ENCODE assay signal across 1 cellular context in genomic region chrX:120468825-120469525, GRCh38.
A peak's percentile ranks its signal among the peaks of the same experiment; 100 is the strongest.
TF ChIP-seq lines count a peak whose summit lies in the region.

Gene LAMP2, minus strand, starts transcription at chrX:120469296. Its CDS starts 127 bp downstream, at chrX:120469169.

TF ChIP-seq in HepG2, 621 proteins besides CTCF, POLR2A, EP300 and RAD21 (continued from another document and continues in another):
- TF ChIP-seq PRDM4 (CRISPR knock-in tag; IDR thresholded peaks at IDR 0.05; ENCODE audit: borderline replicate concordance) (no peak), CERS6 (CRISPR knock-in tag; IDR thresholded peaks at IDR 0.05) (no peak), CEBPB (IDR thresholded peaks at IDR 0.05; ENCODE audit: borderline replicate concordance, low read depth, low read length) (no peak), PHF8 (CRISPR knock-in tag; IDR thresholded peaks at IDR 0.05) (peak; percentile 82), ZNF292 (CRISPR knock-in tag; IDR thresholded peaks at IDR 0.05; ENCODE audit: borderline replicate concordance, low read depth) (peak; percentile 56; the same call in 1 of the 2 replicates), NR2C2 (CRISPR knock-in tag; IDR thresholded peaks at IDR 0.05; ENCODE audit: borderline replicate concordance) (peak; percentile 78), FOXA1 (IDR thresholded peaks at IDR 0.05) (no peak), FOXA1 (CRISPR knock-in tag; IDR thresholded peaks at IDR 0.05) (no peak), HMGXB4 (CRISPR knock-in tag; IDR thresholded peaks at IDR 0.05; ENCODE audit: borderline replicate concordance in 1 of 2, low read depth in 1 of 2) (peak in 1 of 2 experiments; percentile 66; a peak in 2 of 4 replicates), KLF16 (CRISPR knock-in tag; IDR thresholded peaks at IDR 0.05) (peak in 1 of 2 experiments; percentile 65; a peak in 2 of 4 replicates), KMT2B (CRISPR knock-in tag; IDR thresholded peaks at IDR 0.05) (peak; percentile 65), DR1 (CRISPR knock-in tag; IDR thresholded peaks at IDR 0.05) (peak; percentile 79), ARNTL (CRISPR knock-in tag; IDR thresholded peaks at IDR 0.05) (no peak), ZNF329 (CRISPR knock-in tag; IDR thresholded peaks at IDR 0.05; ENCODE audit: low read depth) (no peak), ZSCAN21 (CRISPR knock-in tag; IDR thresholded peaks at IDR 0.05; ENCODE audit: borderline replicate concordance) (0 out of 2 replicates have a peak, but pooled peaks have one; percentile 41), ZBTB25 (CRISPR knock-in tag; IDR thresholded peaks at IDR 0.05) (peak; percentile 70; the same call in 1 of the 2 replicates), NR0B2 (CRISPR knock-in tag; IDR thresholded peaks at IDR 0.05) (no peak), THAP9 (CRISPR knock-in tag; IDR thresholded peaks at IDR 0.05; ENCODE audit: borderline replicate concordance) (peak; percentile 41; the same call in 1 of the 2 replicates), ZNF747 (CRISPR knock-in tag; IDR thresholded peaks at IDR 0.05; ENCODE audit: borderline replicate concordance) (no peak), MEIS2 (CRISPR knock-in tag; IDR thresholded peaks at IDR 0.05) (no peak), KDM2A (CRISPR knock-in tag; IDR thresholded peaks at IDR 0.05; ENCODE audit: borderline replicate concordance, low read depth) (peak; percentile 38; the same call in 1 of the 2 replicates), ZMYM2 (CRISPR knock-in tag; IDR thresholded peaks at IDR 0.05) (no peak), ISL2 (CRISPR knock-in tag; IDR thresholded peaks at IDR 0.05) (no peak), ZSCAN22 (CRISPR knock-in tag; IDR thresholded peaks at IDR 0.05) (no peak), KMT2A (CRISPR knock-in tag; IDR thresholded peaks at IDR 0.05) (peak; percentile 70), ZEB1 (IDR thresholded peaks at IDR 0.05; ENCODE audit: insufficient replicate concordance, low read depth) (peak; percentile 34), ATF2 (CRISPR knock-in tag; IDR thresholded peaks at IDR 0.05) (0 out of 2 replicates have a peak, but pooled peaks have one; percentile 48), FOXA3 (CRISPR knock-in tag; IDR thresholded peaks at IDR 0.05) (0 out of 2 replicates have a peak, but pooled peaks have one; percentile 17), DNMT1 (CRISPR knock-in tag; IDR thresholded peaks at IDR 0.05) (no peak), SP4 (CRISPR knock-in tag; IDR thresholded peaks at IDR 0.05) (peak; percentile 30; the same call in 1 of the 2 replicates), ATRX (CRISPR knock-in tag; IDR thresholded peaks at IDR 0.05; ENCODE audit: borderline replicate concordance) (no peak), KAT8 (CRISPR knock-in tag; IDR thresholded peaks at IDR 0.05) (peak; percentile 49; the same call in 1 of the 2 replicates), ZNF281 (CRISPR knock-in tag; IDR thresholded peaks at IDR 0.05; ENCODE audit: borderline replicate concordance) (peak; percentile 16; the same call in 1 of the 2 replicates), SP2 (CRISPR knock-in tag; IDR thresholded peaks at IDR 0.05) (no peak), NFYC (CRISPR knock-in tag; IDR thresholded peaks at IDR 0.05) (peak; percentile 54; the same call in 1 of the 2 replicates), TBX2 (CRISPR knock-in tag; IDR thresholded peaks at IDR 0.05; ENCODE audit: borderline replicate concordance) (peak; percentile 45; the same call in 1 of the 2 replicates)
